17 cellular contexts compared by ENCODE assay signal in genomic region chr1:1295154-1295923, GRCh38.
"Had no signal": no experiment of that assay in that cellular context is flagged by ENCODE, and none has a peak within 500 bp of the region (broad histone marks: within the 10 kb centered on the region; RNA-seq: fewer than 3 reads in every experiment).

No MANE protein-coding gene starts in this region.

- H3K4me3 Mint-ChIP-seq: activated CD4-positive, alpha-beta T cell treated with anti-CD3 and anti-CD28 coated beads, Interleukin-2, amount 10 ng/mL, durations not matched to agents 24 days and 14 days; memory B cell; nephron; WTC11 had no signal

- H3K4me1 Mint-ChIP-seq: nephron had no signal

- H3K27ac Mint-ChIP-seq: activated CD4-positive, alpha-beta T cell treated with anti-CD3 and anti-CD28 coated beads, Interleukin-2, amount 10 ng/mL, durations not matched to agents 24 days and 14 days; activated naive CD4-positive, alpha-beta T cell treated with anti-CD3 and anti-CD28 coated beads, Interleukin-2, amount 50 U/mL, for 72 hours; memory B cell; nephron; WTC11 had no signal

- H3K9me3 Mint-ChIP-seq: activated CD4-positive, alpha-beta T cell treated with anti-CD3 and anti-CD28 coated beads, Interleukin-2, amount 10 ng/mL, durations not matched to agents 24 days and 14 days; activated naive CD4-positive, alpha-beta T cell treated with anti-CD3 and anti-CD28 coated beads, Interleukin-2, amount 50 U/mL, for 72 hours; memory B cell; nephron; WTC11 had no signal

- DNase-seq: activated CD4-positive, alpha-beta T cell treated with anti-CD3 and anti-CD28 coated beads, Interleukin-2, amount 10 ng/mL, durations not matched to agents 24 days and 14 days; amygdala; brain microvascular endothelial cell; cerebellar nuclear complex; foreskin fibroblast; head of caudate nucleus; islet precursor cell; left lung; sigmoid colon; stimulated activated CD4-positive, alpha-beta T cell treated with anti-CD3 and anti-CD28 coated beads, Interleukin-12 subunit alpha, Interleukin-12 subunit beta, amount 100 ng/mL, for 4 hours; stimulated activated CD4-positive, alpha-beta T cell treated with anti-CD3 and anti-CD28 coated beads, Interleukin-2, amount 100 ng/mL, for 48 hours; thyroid gland; uterus had no signal

- H3K36me3 Mint-ChIP-seq: activated naive CD4-positive, alpha-beta T cell treated with anti-CD3 and anti-CD28 coated beads, Interleukin-2, amount 50 U/mL, for 72 hours; WTC11 had no signal

- H3K27me3 Mint-ChIP-seq: activated CD4-positive, alpha-beta T cell treated with anti-CD3 and anti-CD28 coated beads, Interleukin-2, amount 10 ng/mL, durations not matched to agents 24 days and 14 days; memory B cell had no signal

- ATAC-seq: activated naive CD4-positive, alpha-beta T cell treated with anti-CD3 and anti-CD28 coated beads, Interleukin-2, amount 50 U/mL, for 72 hours; left lung; WTC11 had no signal
